23 cellular contexts compared by ENCODE assay signal in genomic region chr18:55346387-55346786, GRCh38.
DNase-seq lines count a peak whose midpoint lies in the region; ATAC-seq and TF ChIP-seq lines count a peak whose summit lies in the region.
"Had no signal": no experiment of that assay in that cellular context is flagged by ENCODE, and none has a peak within 500 bp of the region (broad histone marks: within the 10 kb centered on the region; RNA-seq: fewer than 3 reads in every experiment).

No MANE protein-coding gene starts in this region.

- H3K79me2 ChIP-seq in GM23338 (replicated peaks; ENCODE audit: insufficient read depth): peaks cover 7% of the 10 kb centered on the region

- H3K27ac Mint-ChIP-seq in GM23338: no peak overlapping the region
- H3K27ac Mint-ChIP-seq in Caco-2 (ENCODE audit: unreplicated experiment): no peak overlapping the region

- no peaks in the 10 kb centered on the region for H4K20me1 ChIP-seq in GM23338 (replicated peaks; ENCODE audit: insufficient read depth)

- peak overlapping the region; percentile 46; the same call in 1 of the 2 replicates for H3K4me2 ChIP-seq in GM23338
- H3K4me2 ChIP-seq: PC-9 had no signal

- H3K4me3 Mint-ChIP-seq in GM23338 (no peak overlapping the region), Caco-2 (ENCODE audit: unreplicated experiment) (no peak overlapping the region)

- H3K9me3 ChIP-seq in HUES64 (ENCODE audit: insufficient read depth, low read depth, low read length): no peaks in the 10 kb centered on the region
- no peaks in the 10 kb centered on the region for H3K9me3 ChIP-seq in Caco-2
- H3K9me3 ChIP-seq: BE2C, SJSA1 had no signal

- H3K36me3 ChIP-seq in GM23338 (ENCODE audit: insufficient read depth): no peaks in the 10 kb centered on the region
- H3K36me3 ChIP-seq in HUES64 (ENCODE audit: insufficient read depth, low read length): no peaks in the 10 kb centered on the region
- no peaks in the 10 kb centered on the region for H3K36me3 ChIP-seq in Caco-2 (ENCODE audit: control insufficient read depth, insufficient read depth, low read length)
- H3K36me3 ChIP-seq: BE2C, SJSA1 had no signal

- H3K27me3 ChIP-seq in GM23338 (ENCODE audit: insufficient read depth): no peaks in the 10 kb centered on the region
- H3K27me3 ChIP-seq in HUES64 (ENCODE audit: insufficient read depth, low read length): no peaks in the 10 kb centered on the region
- H3K27me3 ChIP-seq in Caco-2 (replicated peaks; ENCODE audit: control insufficient read depth, insufficient read depth, low read length): no peaks in the 10 kb centered on the region
- H3K27me3 ChIP-seq: BE2C, SJSA1 had no signal

- intact Hi-C loops in Caco-2 (cut with micrococcal nuclease; ENCODE audit: unreplicated experiment): no loop called here

- TF ChIP-seq CTCF in GM23338 (conservative IDR thresholded peaks at IDR 0.05; ENCODE audit: low read depth in 2 of 2) (no peak), Caco-2 (IDR thresholded peaks at IDR 0.05; ENCODE audit: insufficient read depth in 1 of 2, low read depth in 1 of 2, low read length in 1 of 2, severe bottlenecking in 1 of 2, unreplicated experiment in 1 of 2) (no peak)

- peaks cover 64% of the 10 kb centered on the region for H3K4me1 ChIP-seq in GM23338 (ENCODE audit: insufficient read depth)
- H3K4me1 ChIP-seq in HUES64 (ENCODE audit: insufficient read depth, low read length): peaks cover 58% of the 10 kb centered on the region
- no peaks in the 10 kb centered on the region for H3K4me1 ChIP-seq in Caco-2

- H3K9me3 Mint-ChIP-seq in GM23338: no peaks in the 10 kb centered on the region
- no peaks in the 10 kb centered on the region for H3K9me3 Mint-ChIP-seq in Caco-2 (ENCODE audit: unreplicated experiment)

- H3K36me3 Mint-ChIP-seq in GM23338 (ENCODE audit: low read depth) (no peaks in the 10 kb centered on the region), Caco-2 (ENCODE audit: insufficient read depth, unreplicated experiment) (peaks cover 6% of the 10 kb centered on the region)

- H3K4me1 Mint-ChIP-seq in GM23338 (peaks cover 67% of the 10 kb centered on the region), Caco-2 (ENCODE audit: low read depth, unreplicated experiment) (no peaks in the 10 kb centered on the region)

- DNase-seq in GM23338 (ENCODE audit: low spot score) (no peak), pons (ENCODE audit: low spot score) (peak; percentile 34), NCI-H526 (lab: John Stamatoyannopoulos, UW) (no peak), NCI-H2081 treated with DMSO at 0.1 percent for 48 hours (lab: John Stamatoyannopoulos, UW) (no peak), Caco-2 (no peak)
- no peak for DNase-seq in activated CD8-positive, alpha-beta memory T cell treated with anti-CD3 and anti-CD28 coated beads for 24 hours
- DNase-seq: BE2C; GM23248; HCEC 1CT; Kasumi-1; NCI-H1092 treated with DMSO at 0.1 percent for 48 hours; NCI-H1436 treated with DMSO at 0.1 percent for 48 hours; NCI-H187 treated with DMSO at 0.1 percent for 48 hours; NCI-H446; NCI-H524 treated with DMSO at 0.1 percent for 48 hours; NCI-H82; NK-92 treated with Interleukin-12 subunit alpha and Interleukin-12 subunit beta, amount 100 ng/mL, for 24 hours; PC-9 had no signal

- H3K27ac ChIP-seq in GM23338 (ENCODE audit: low read depth) (no peak overlapping the region), HUES64 (ENCODE audit: low read depth, low read length) (0 out of 2 replicates have a peak overlapping the region, but pooled peaks have one; percentile 15), cingulate gyrus (ENCODE audit: low read depth, low read length) (peak overlapping the region; percentile 50)
- H3K27ac ChIP-seq: GM23248, PC-9, SJSA1 had no signal

- no TSS peak for BruUV-seq in Caco-2 (replicated peaks; lab: Mats Ljungman, UMichigan)

- CTCF ChIA-PET in Caco-2 (lab: Charles Lee): no interaction called here

- no peak overlapping the region for H3K9ac ChIP-seq in HUES64 (ENCODE audit: low read depth, low read length)
- H3K9ac ChIP-seq: GM23248 had no signal

- no peak for ATAC-seq in GM23338
- ATAC-seq: HepG2, Right ventricle myocardium inferior had no signal

- H2AFZ ChIP-seq in GM23338: no peak overlapping the region
- H2AFZ ChIP-seq: GM23248, PC-9 had no signal

- no peaks in the 10 kb centered on the region for H3K9me2 ChIP-seq in GM23338 (ENCODE audit: insufficient read depth)

- peaks cover 3% of the 10 kb centered on the region for H3K27me3 Mint-ChIP-seq in GM23338 (ENCODE audit: insufficient read depth, low read depth, poor library complexity)
- H3K27me3 Mint-ChIP-seq in Caco-2 (ENCODE audit: insufficient read depth, unreplicated experiment): no peaks in the 10 kb centered on the region

- H3K4me3 ChIP-seq in GM23338 (no peak overlapping the region), HUES64 (ENCODE audit: low read length) (no peak overlapping the region), Caco-2 (ENCODE audit: low read depth, low read length) (no peak overlapping the region)
- H3K4me3 ChIP-seq: GM23248, PC-9, SJSA1 had no signal

- no peaks in the 10 kb centered on the region for H3F3A ChIP-seq in GM23338 (replicated peaks; ENCODE audit: low read depth)

- 84% methylated on average over 2 of the region's 3 CpGs for WGBS in HUES64

- POLR2A ChIA-PET in Caco-2 (lab: Charles Lee): no interaction called here

TF ChIP-seq in GM23338, 12 proteins besides CTCF, POLR2A, EP300 and RAD21 (continues in another document):
- TF ChIP-seq, protein P1, sequence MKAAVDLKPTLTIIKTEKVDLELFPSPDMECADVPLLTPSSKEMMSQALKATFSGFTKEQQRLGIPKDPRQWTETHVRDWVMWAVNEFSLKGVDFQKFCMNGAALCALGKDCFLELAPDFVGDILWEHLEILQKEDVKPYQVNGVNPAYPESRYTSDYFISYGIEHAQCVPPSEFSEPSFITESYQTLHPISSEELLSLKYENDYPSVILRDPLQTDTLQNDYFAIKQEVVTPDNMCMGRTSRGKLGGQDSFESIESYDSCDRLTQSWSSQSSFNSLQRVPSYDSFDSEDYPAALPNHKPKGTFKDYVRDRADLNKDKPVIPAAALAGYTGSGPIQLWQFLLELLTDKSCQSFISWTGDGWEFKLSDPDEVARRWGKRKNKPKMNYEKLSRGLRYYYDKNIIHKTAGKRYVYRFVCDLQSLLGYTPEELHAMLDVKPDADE (IDR thresholded peaks at IDR 0.05): no peak
- TF ChIP-seq ZNF114 (CRISPR knock-in tag; IDR thresholded peaks at IDR 0.05): no peak
- TF ChIP-seq REST (IDR thresholded peaks at IDR 0.05; ENCODE audit: unreplicated experiment): no peak
- TF ChIP-seq POLR2AphosphoS5 (IDR thresholded peaks at IDR 0.05; ENCODE audit: low read depth): no peak
- no peak for TF ChIP-seq EZH2phosphoT487 (IDR thresholded peaks at IDR 0.05; ENCODE audit: unreplicated experiment)
